ENCODE assay signal across 18 cellular contexts in the genomic region with DNA sequence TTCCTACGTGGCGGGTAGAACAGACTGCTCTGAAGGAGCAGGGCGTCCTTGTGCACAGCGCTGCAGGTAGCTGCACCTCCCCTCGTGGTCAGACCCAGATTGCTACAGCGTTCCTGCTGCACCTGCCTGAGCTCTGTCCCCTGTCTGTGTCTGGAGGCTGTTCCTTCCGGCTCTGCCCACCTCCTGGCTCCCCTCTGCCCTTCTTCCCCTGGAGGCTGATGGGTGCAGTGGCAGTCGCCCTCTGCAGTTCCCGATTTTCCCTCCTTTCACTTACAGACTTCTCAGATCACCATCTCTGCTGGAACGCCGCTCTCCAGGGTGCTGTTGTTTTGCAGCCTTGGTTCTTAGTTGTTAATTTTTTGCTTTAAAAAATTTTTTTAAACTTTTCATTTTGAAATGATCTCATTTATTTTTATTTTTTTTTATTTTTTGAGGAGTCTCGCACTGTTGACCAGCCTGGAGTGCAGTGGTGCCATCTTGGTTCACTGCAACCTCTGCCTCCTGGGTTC.
"Had no signal": no experiment of that assay in that cellular context is flagged by ENCODE, and none has a peak within 500 bp of the region (broad histone marks: within the 10 kb centered on the region; RNA-seq: fewer than 3 reads in every experiment).

No MANE protein-coding gene starts in this region.

- H3K4me3 ChIP-seq: dorsolateral prefrontal cortex, esophagus squamous epithelium, heart left ventricle, lower lobe of right lung, prostate gland, sigmoid colon, transverse colon had no signal

- H3K4me3 Mint-ChIP-seq: activated T-cell treated with anti-CD3 and anti-CD28 coated beads, Interleukin-2, amount 50 U/mL, for 24 hours; brain had no signal

- H3K4me1 ChIP-seq: esophagus squamous epithelium, lower lobe of right lung, sigmoid colon had no signal

- H3K9me3 Mint-ChIP-seq: activated naive CD4-positive, alpha-beta T cell treated with anti-CD3 and anti-CD28 coated beads, Interleukin-2, amount 50 U/mL, for 72 hours; activated T-cell treated with anti-CD3 and anti-CD28 coated beads, Interleukin-2, amount 50 U/mL, for 24 hours had no signal

- H3K27me3 Mint-ChIP-seq: activated T-cell treated with anti-CD3 and anti-CD28 coated beads, Interleukin-2, amount 50 U/mL, for 24 hours; brain had no signal

- H3K27me3 ChIP-seq: dorsolateral prefrontal cortex, esophagus squamous epithelium, heart left ventricle, sigmoid colon, transverse colon had no signal

- ATAC-seq: activated naive CD4-positive, alpha-beta T cell treated with anti-CD3 and anti-CD28 coated beads, Interleukin-2, amount 50 U/mL, for 72 hours; heart left ventricle; lower lobe of right lung had no signal

- H3K4me1 Mint-ChIP-seq: brain had no signal

- H3K27ac Mint-ChIP-seq: activated naive CD4-positive, alpha-beta T cell treated with anti-CD3 and anti-CD28 coated beads, Interleukin-2, amount 50 U/mL, for 72 hours; activated T-cell treated with anti-CD3 and anti-CD28 coated beads, Interleukin-2, amount 50 U/mL, for 24 hours had no signal

- DNase-seq: activated CD4-positive, alpha-beta T cell treated with anti-CD3 and anti-CD28 coated beads, Interleukin-2, amount 50 U/mL, for 4 hours; activated effector memory CD4-positive, alpha-beta T cell treated with anti-CD3 and anti-CD28 coated beads, Interleukin-2, amount 50 U/mL, for 16 hours; activated T-cell treated with anti-CD3 and anti-CD28 coated beads, Interleukin-2, amount 50 U/mL, for 24 hours; amniotic stem cell; dorsolateral prefrontal cortex; esophagus squamous epithelium; foreskin melanocyte; heart left ventricle; lower lobe of right lung; midbrain; sigmoid colon; stimulated activated CD4-positive, alpha-beta T cell treated with anti-CD3 and anti-CD28 coated beads, Interleukin-2, amount 100 ng/mL, for 24 hours; stimulated activated naive CD4-positive, alpha-beta T cell; substantia nigra; transverse colon had no signal

- H3K27ac ChIP-seq: dorsolateral prefrontal cortex, esophagus squamous epithelium, heart left ventricle, lower lobe of right lung, prostate gland, sigmoid colon, transverse colon had no signal

- H3K9me3 ChIP-seq: esophagus squamous epithelium, heart left ventricle, lower lobe of right lung, prostate gland, sigmoid colon, transverse colon had no signal
